Comparison of ENCODE assay signal across 16 cellular contexts in genomic region chr4:38185406-38185805, GRCh38.
DNase-seq lines count a peak whose midpoint lies in the region; TF ChIP-seq lines count a peak whose summit lies in the region.
"Had no signal": no experiment of that assay in that cellular context is flagged by ENCODE, and none has a peak within 500 bp of the region (broad histone marks: within the 10 kb centered on the region; RNA-seq: fewer than 3 reads in every experiment).

No MANE protein-coding gene starts in this region.

- no peak overlapping the region for H4K91ac ChIP-seq in mesenchymal stem cell (ENCODE audit: low read length)

- H4K20me1 ChIP-seq in neural progenitor cell (ENCODE audit: low read depth), result no peaks in the 10 kb centered on the region
- H4K20me1 ChIP-seq: BLaER1 had no signal

- H3K79me2 ChIP-seq in neural progenitor cell (ENCODE audit: low read depth), result no peaks in the 10 kb centered on the region

- no peak overlapping the region for H2BK120ac ChIP-seq in mesenchymal stem cell (ENCODE audit: low read depth, low read length)

- no peak overlapping the region for H2BK5ac ChIP-seq in mesenchymal stem cell (ENCODE audit: low read depth, low read length, poor library complexity, severe bottlenecking)

- H3K4me3 ChIP-seq in neural progenitor cell, result no peak overlapping the region
- H3K4me3 ChIP-seq in adrenal gland, result no peak overlapping the region
- no peak overlapping the region for H3K4me3 ChIP-seq in mesenchymal stem cell (ENCODE audit: insufficient read depth in 1 of 2, low read depth in 1 of 2, low read length in 2 of 2)
- H3K4me3 ChIP-seq: BLaER1, GM23338 had no signal

- H2AFZ ChIP-seq in neural progenitor cell (replicated peaks) (no peak overlapping the region), mesenchymal stem cell (ENCODE audit: low read depth, low read length) (no peak overlapping the region)
- H2AFZ ChIP-seq: GM23338 had no signal

- H3K9ac ChIP-seq in neural progenitor cell, result no peak overlapping the region
- H3K9ac ChIP-seq in mesenchymal stem cell (ENCODE audit: low read length), result no peak overlapping the region
- H3K9ac ChIP-seq: BLaER1 had no signal

- no peak overlapping the region for H3K4me3 Mint-ChIP-seq in neural progenitor cell
- no peak overlapping the region for H3K4me3 Mint-ChIP-seq in activated naive CD4-positive, alpha-beta T cell treated with anti-CD3 and anti-CD28 coated beads, Interleukin-2, amount 10 ng/mL, durations not matched to agents 7 days and 5 days
- H3K4me3 Mint-ChIP-seq: CD8-positive, alpha-beta memory T cell; GM23338; H9 had no signal

- no peaks in the 10 kb centered on the region for H3K36me3 Mint-ChIP-seq in neural progenitor cell
- H3K36me3 Mint-ChIP-seq in activated naive CD4-positive, alpha-beta T cell treated with anti-CD3 and anti-CD28 coated beads, Interleukin-2, amount 10 ng/mL, durations not matched to agents 7 days and 5 days, result no peaks in the 10 kb centered on the region
- H3K36me3 Mint-ChIP-seq: CD8-positive, alpha-beta memory T cell had no signal

- no peak overlapping the region for H3K14ac ChIP-seq in mesenchymal stem cell (ENCODE audit: low read length in 2 of 2)

- peaks cover 3% of the 10 kb centered on the region for H3K27me3 Mint-ChIP-seq in neural progenitor cell (ENCODE audit: insufficient read depth, low read depth)
- H3K27me3 Mint-ChIP-seq in activated naive CD4-positive, alpha-beta T cell treated with anti-CD3 and anti-CD28 coated beads, Interleukin-2, amount 10 ng/mL, durations not matched to agents 7 days and 5 days, result peaks cover under 1% of the 10 kb centered on the region
- H3K27me3 Mint-ChIP-seq: CD8-positive, alpha-beta memory T cell had no signal

- H3K27ac Mint-ChIP-seq in neural progenitor cell, result peak overlapping the region; percentile 87
- H3K27ac Mint-ChIP-seq in activated naive CD4-positive, alpha-beta T cell treated with anti-CD3 and anti-CD28 coated beads, Interleukin-2, amount 10 ng/mL, durations not matched to agents 7 days and 5 days, result no peak overlapping the region
- H3K27ac Mint-ChIP-seq: CD8-positive, alpha-beta memory T cell; GM23338 had no signal

- no peaks in the 10 kb centered on the region for H3K79me1 ChIP-seq in mesenchymal stem cell (replicated peaks; ENCODE audit: low read length, poor library complexity, severe bottlenecking)

- peak overlapping the region; percentile 10 for H3K4me2 ChIP-seq in neural progenitor cell
- no peak overlapping the region for H3K4me2 ChIP-seq in mesenchymal stem cell (ENCODE audit: low read length, poor library complexity, severe bottlenecking)
- H3K4me2 ChIP-seq: BLaER1, GM23338 had no signal

- no peak overlapping the region for H2BK15ac ChIP-seq in mesenchymal stem cell (ENCODE audit: low read depth, poor library complexity, severe bottlenecking)

- H3K36me3 ChIP-seq in neural progenitor cell, result no peaks in the 10 kb centered on the region
- H3K36me3 ChIP-seq in adrenal gland (replicated peaks in 1 of 2), result no peaks in the 10 kb centered on the region
- no peaks in the 10 kb centered on the region for H3K36me3 ChIP-seq in mesenchymal stem cell (ENCODE audit: control insufficient read depth in 1 of 2, insufficient read depth in 2 of 2, low read depth in 1 of 2, low read length in 2 of 2)
- H3K36me3 ChIP-seq: BLaER1 had no signal

- H3K4ac ChIP-seq in mesenchymal stem cell (ENCODE audit: low read depth in 1 of 2, low read length in 2 of 2), result no peak overlapping the region

- H3K27me3 ChIP-seq in neural progenitor cell, result no peaks in the 10 kb centered on the region
- no peaks in the 10 kb centered on the region for H3K27me3 ChIP-seq in adrenal gland
- no peaks in the 10 kb centered on the region for H3K27me3 ChIP-seq in mesenchymal stem cell (ENCODE audit: control insufficient read depth in 1 of 2, insufficient read depth in 1 of 2, low read length in 2 of 2)
- H3K27me3 ChIP-seq: BLaER1 had no signal

- CTCF ChIA-PET in activated naive CD4-positive, alpha-beta T cell treated with anti-CD3 and anti-CD28 coated beads, Interleukin-2, amount 10 ng/mL, durations not matched to agents 7 days and 5 days (lab: Charles Lee), result interaction anchor here (8.8 kb wide), 1 partner anchor 491 kb away, joined by 141 read pairs; no protein-coding TSS in a partner anchor

- H2AK5ac ChIP-seq in mesenchymal stem cell (ENCODE audit: low read length, severe bottlenecking), result no peak overlapping the region

- peaks cover 12% of the 10 kb centered on the region for H3K4me1 Mint-ChIP-seq in neural progenitor cell
- peaks cover 7% of the 10 kb centered on the region for H3K4me1 Mint-ChIP-seq in activated naive CD4-positive, alpha-beta T cell treated with anti-CD3 and anti-CD28 coated beads, Interleukin-2, amount 10 ng/mL, durations not matched to agents 7 days and 5 days
- H3K4me1 Mint-ChIP-seq: GM23338 had no signal

- H3K9me3 ChIP-seq in neural progenitor cell (ENCODE audit: low read depth) (no peaks in the 10 kb centered on the region), adrenal gland (replicated peaks in 1 of 3) (no peaks in the 10 kb centered on the region), mesenchymal stem cell (ENCODE audit: control insufficient read depth, low read length) (no peaks in the 10 kb centered on the region)
- H3K9me3 ChIP-seq: Caco-2 had no signal

- DNase-seq in NCI-H146 (lab: John Stamatoyannopoulos, UW) (peak; percentile 61), NCI-H146 treated with DMSO at 0.1 percent for 48 hours (lab: John Stamatoyannopoulos, UW; ENCODE audit: unreplicated experiment) (no peak), mesenteric fat pad (ENCODE audit: low spot score) (peak; percentile 24), neural progenitor cell (ENCODE audit: low spot score) (peak; percentile 17), adrenal gland (no peak), mesenchymal stem cell (no peak), NCI-H2107 (lab: John Stamatoyannopoulos, UW) (no peak)
- DNase-seq in activated naive CD4-positive, alpha-beta T cell treated with anti-CD3 and anti-CD28 coated beads, Interleukin-2, amount 10 ng/mL, durations not matched to agents 7 days and 5 days, result no peak
- DNase-seq: Caco-2; CD8-positive, alpha-beta memory T cell; DND-41; GDM1; H9 had no signal

- peaks cover 12% of the 10 kb centered on the region for H3F3A ChIP-seq in neural progenitor cell (ENCODE audit: low read depth)

- no peak overlapping the region for H4K8ac ChIP-seq in mesenchymal stem cell (ENCODE audit: low read length)

- WGBS in adrenal gland, 4 donors, result 61 to 95% (median 82%) methylated on average over 3 of the region's 3 CpGs
- 67% methylated on average over 3 of the region's 3 CpGs for WGBS in mesenchymal stem cell

- intact Hi-C loops in adrenal gland (cut with DNase I), result loop anchor here (5.0 to 10.0 kb wide), 2 partner anchors 127 to 129 kb away; no protein-coding TSS in a partner anchor

- no peak overlapping the region for H3K23ac ChIP-seq in mesenchymal stem cell (ENCODE audit: low read length in 2 of 2)

- H3K27ac ChIP-seq in neural progenitor cell (no peak overlapping the region), adrenal gland (no peak overlapping the region), mesenchymal stem cell (ENCODE audit: low read length, poor library complexity, severe bottlenecking) (no peak overlapping the region)
- H3K27ac ChIP-seq: 22Rv1, BLaER1 had no signal

- peaks cover 18% of the 10 kb centered on the region for H3K9me3 Mint-ChIP-seq in neural progenitor cell
- H3K9me3 Mint-ChIP-seq in activated naive CD4-positive, alpha-beta T cell treated with anti-CD3 and anti-CD28 coated beads, Interleukin-2, amount 10 ng/mL, durations not matched to agents 7 days and 5 days, result no peaks in the 10 kb centered on the region
- H3K9me3 Mint-ChIP-seq: CD8-positive, alpha-beta memory T cell had no signal

- H3K4me1 ChIP-seq in neural progenitor cell (peaks cover 11% of the 10 kb centered on the region), adrenal gland (replicated peaks in 1 of 2) (peaks cover 0 to under 1% of the 10 kb centered on the region in 2 donors), mesenchymal stem cell (ENCODE audit: control insufficient read depth, insufficient read depth, low read depth, low read length) (peaks cover 15% of the 10 kb centered on the region)
- H3K4me1 ChIP-seq: BLaER1, Caco-2 had no signal

- no peak for TF ChIP-seq CTCF in neural progenitor cell (IDR thresholded peaks at IDR 0.05)
- no peak for TF ChIP-seq CTCF in adrenal gland (IDR thresholded peaks at IDR 0.05)

- H3K18ac ChIP-seq in mesenchymal stem cell (ENCODE audit: low read depth in 1 of 2, low read length in 2 of 2), result no peak overlapping the region

- no peak overlapping the region for H2BK12ac ChIP-seq in mesenchymal stem cell (ENCODE audit: low read length in 2 of 2)

- no peak for TF ChIP-seq POLR2A in adrenal gland (IDR thresholded peaks at IDR 0.05)

Comparison
In these comparisons a context has a peak if more than half of its experiments do, and no peak if none do; other contexts are left out.
1. DNase-seq: peak in NCI-H146 (single experiment), mesenteric fat pad (single experiment) and neural progenitor cell (single experiment); none in NCI-H146 treated with DMSO at 0.1 percent for 48 hours (single experiment), adrenal gland (0 of 7), activated naive CD4-positive, alpha-beta T cell treated with anti-CD3 and anti-CD28 coated beads, Interleukin-2, amount 10 ng/mL, durations not matched to agents 7 days and 5 days (single experiment), mesenchymal stem cell (single experiment) and NCI-H2107 (single experiment).